16 cellular contexts compared by ENCODE assay signal in genomic region chr21:42390696-42391095, GRCh38. TPM values are rescaled to one million over a fixed set of nuclear protein-coding genes. Genes with fewer than 3 reads are reported as not detected.
"Had no signal": no experiment of that assay in that cellular context is flagged by ENCODE, and none has a peak within 500 bp of the region (broad histone marks: within the 10 kb centered on the region; RNA-seq: fewer than 3 reads in every experiment).

No MANE protein-coding gene starts in this region.

- H3K27ac ChIP-seq: dorsolateral prefrontal cortex, esophagus muscularis mucosa, tibial nerve had no signal

- H3K27me3 ChIP-seq: tibial nerve had no signal

- H3K9me3 ChIP-seq: esophagus muscularis mucosa had no signal

- H3K36me3 Mint-ChIP-seq: WTC11 had no signal

- H3K4me3 Mint-ChIP-seq: WTC11 had no signal

- H3K27ac Mint-ChIP-seq: WTC11 had no signal

- H3K4me2 ChIP-seq: smooth muscle cell had no signal

- H3K4me3 ChIP-seq: dorsolateral prefrontal cortex, esophagus muscularis mucosa, smooth muscle cell, tibial nerve had no signal

- DNase-seq: activated CD4-positive, alpha-beta T cell treated with anti-CD3 and anti-CD28 coated beads, Interleukin-2, amount 50 U/mL, for 4 hours; activated naive CD4-positive, alpha-beta T cell treated with anti-CD3 and anti-CD28 coated beads, Interleukin-2, amount 50 U/mL, for 16 hours; anterior cingulate cortex; dorsolateral prefrontal cortex; hypothalamus; kidney glomerular epithelial cell had no signal

- H3K36me3 ChIP-seq: esophagus muscularis mucosa, tibial nerve had no signal

- ATAC-seq: WTC11 had no signal

- FAIRE-seq: bronchial epithelial cell, endometrium had no signal

- H3K4me1 ChIP-seq: esophagus muscularis mucosa, tibial nerve had no signal

RNA-seq across cellular contexts. Expression of gene TMPRSS3, which starts 5.2 kb away (rescaled TPM):
- total RNA-seq: esophagus muscularis mucosa, fibroblast of villous mesenchyme, myocyte, smooth muscle cell, tibial nerve had no signal
- polyA plus RNA-seq: smooth muscle cell had no signal

RNA-seq across cellular contexts. Expression of gene UBASH3A, which starts 13.0 kb away (rescaled TPM):
- total RNA-seq: bronchial epithelial cell, fibroblast of villous mesenchyme, myocyte, smooth muscle cell, WTC11 had no signal
- polyA plus RNA-seq: smooth muscle cell had no signal

RNA-seq across cellular contexts. Expression of gene TFF1, which starts 24.4 kb away (rescaled TPM):
- total RNA-seq: bronchial epithelial cell, dorsolateral prefrontal cortex, esophagus muscularis mucosa, fibroblast of villous mesenchyme, liver, myocyte, subcutaneous adipose tissue, tibial nerve had no signal
- polyA plus RNA-seq: liver had no signal

RNA-seq across cellular contexts. Expression of gene TFF2, which starts 39.9 kb away (rescaled TPM):
- total RNA-seq: bronchial epithelial cell, dorsolateral prefrontal cortex, esophagus muscularis mucosa, fibroblast of villous mesenchyme, liver, myocyte, smooth muscle cell, subcutaneous adipose tissue, tibial nerve had no signal
- polyA plus RNA-seq: smooth muscle cell had no signal
